Comparison of ENCODE assay signal across 1 cellular context in the genomic region with DNA sequence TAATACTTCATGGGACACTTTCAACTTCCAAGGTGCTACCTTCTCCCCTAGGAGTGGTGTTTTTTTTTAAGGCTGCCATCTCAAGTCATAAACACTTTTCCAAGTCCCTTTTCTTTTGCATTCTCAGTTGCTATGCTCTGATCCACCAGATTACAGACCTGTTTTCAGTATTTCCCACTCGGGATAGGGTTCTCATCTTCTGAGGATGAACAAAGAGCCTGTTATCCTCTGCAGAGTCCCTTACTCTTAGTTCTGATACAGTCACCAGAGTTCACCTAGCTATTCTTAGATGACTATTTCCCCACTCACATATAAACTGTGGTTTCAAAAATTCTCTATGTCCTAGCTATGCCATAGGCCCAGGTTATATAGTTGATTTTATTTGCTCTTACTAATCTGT.
TF ChIP-seq lines count a peak whose summit lies in the region.

No MANE protein-coding gene starts in this region.

TF ChIP-seq in WTC11, 78 proteins besides CTCF, POLR2A, EP300 and RAD21 (continued from another document):
- TF ChIP-seq FOXJ3 (CRISPR knock-in tag; IDR thresholded peaks at IDR 0.05; ENCODE audit: borderline replicate concordance) = no peak
- no peak for TF ChIP-seq ZNF232 (CRISPR knock-in tag; IDR thresholded peaks at IDR 0.05)
- TF ChIP-seq EMX1 (CRISPR knock-in tag; IDR thresholded peaks at IDR 0.05) = no peak
- TF ChIP-seq, protein P1, sequence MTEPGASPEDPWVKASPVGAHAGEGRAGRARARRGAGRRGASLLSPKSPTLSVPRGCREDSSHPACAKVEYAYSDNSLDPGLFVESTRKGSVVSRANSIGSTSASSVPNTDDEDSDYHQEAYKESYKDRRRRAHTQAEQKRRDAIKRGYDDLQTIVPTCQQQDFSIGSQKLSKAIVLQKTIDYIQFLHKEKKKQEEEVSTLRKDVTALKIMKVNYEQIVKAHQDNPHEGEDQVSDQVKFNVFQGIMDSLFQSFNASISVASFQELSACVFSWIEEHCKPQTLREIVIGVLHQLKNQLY (CRISPR knock-in tag; IDR thresholded peaks at IDR 0.05) = no peak
- TF ChIP-seq, protein P2, sequence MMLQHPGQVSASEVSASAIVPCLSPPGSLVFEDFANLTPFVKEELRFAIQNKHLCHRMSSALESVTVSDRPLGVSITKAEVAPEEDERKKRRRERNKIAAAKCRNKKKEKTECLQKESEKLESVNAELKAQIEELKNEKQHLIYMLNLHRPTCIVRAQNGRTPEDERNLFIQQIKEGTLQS (CRISPR knock-in tag; conservative IDR thresholded peaks at IDR 0.05) = no peak
- TF ChIP-seq, protein P3, sequence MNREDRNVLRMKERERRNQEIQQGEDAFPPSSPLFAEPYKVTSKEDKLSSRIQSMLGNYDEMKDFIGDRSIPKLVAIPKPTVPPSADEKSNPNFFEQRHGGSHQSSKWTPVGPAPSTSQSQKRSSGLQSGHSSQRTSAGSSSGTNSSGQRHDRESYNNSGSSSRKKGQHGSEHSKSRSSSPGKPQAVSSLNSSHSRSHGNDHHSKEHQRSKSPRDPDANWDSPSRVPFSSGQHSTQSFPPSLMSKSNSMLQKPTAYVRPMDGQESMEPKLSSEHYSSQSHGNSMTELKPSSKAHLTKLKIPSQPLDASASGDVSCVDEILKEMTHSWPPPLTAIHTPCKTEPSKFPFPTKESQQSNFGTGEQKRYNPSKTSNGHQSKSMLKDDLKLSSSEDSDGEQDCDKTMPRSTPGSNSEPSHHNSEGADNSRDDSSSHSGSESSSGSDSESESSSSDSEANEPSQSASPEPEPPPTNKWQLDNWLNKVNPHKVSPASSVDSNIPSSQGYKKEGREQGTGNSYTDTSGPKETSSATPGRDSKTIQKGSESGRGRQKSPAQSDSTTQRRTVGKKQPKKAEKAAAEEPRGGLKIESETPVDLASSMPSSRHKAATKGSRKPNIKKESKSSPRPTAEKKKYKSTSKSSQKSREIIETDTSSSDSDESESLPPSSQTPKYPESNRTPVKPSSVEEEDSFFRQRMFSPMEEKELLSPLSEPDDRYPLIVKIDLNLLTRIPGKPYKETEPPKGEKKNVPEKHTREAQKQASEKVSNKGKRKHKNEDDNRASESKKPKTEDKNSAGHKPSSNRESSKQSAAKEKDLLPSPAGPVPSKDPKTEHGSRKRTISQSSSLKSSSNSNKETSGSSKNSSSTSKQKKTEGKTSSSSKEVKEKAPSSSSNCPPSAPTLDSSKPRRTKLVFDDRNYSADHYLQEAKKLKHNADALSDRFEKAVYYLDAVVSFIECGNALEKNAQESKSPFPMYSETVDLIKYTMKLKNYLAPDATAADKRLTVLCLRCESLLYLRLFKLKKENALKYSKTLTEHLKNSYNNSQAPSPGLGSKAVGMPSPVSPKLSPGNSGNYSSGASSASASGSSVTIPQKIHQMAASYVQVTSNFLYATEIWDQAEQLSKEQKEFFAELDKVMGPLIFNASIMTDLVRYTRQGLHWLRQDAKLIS (CRISPR knock-in tag; IDR thresholded peaks at IDR 0.05; ENCODE audit: borderline replicate concordance) = no peak
- TF ChIP-seq, protein P4, sequence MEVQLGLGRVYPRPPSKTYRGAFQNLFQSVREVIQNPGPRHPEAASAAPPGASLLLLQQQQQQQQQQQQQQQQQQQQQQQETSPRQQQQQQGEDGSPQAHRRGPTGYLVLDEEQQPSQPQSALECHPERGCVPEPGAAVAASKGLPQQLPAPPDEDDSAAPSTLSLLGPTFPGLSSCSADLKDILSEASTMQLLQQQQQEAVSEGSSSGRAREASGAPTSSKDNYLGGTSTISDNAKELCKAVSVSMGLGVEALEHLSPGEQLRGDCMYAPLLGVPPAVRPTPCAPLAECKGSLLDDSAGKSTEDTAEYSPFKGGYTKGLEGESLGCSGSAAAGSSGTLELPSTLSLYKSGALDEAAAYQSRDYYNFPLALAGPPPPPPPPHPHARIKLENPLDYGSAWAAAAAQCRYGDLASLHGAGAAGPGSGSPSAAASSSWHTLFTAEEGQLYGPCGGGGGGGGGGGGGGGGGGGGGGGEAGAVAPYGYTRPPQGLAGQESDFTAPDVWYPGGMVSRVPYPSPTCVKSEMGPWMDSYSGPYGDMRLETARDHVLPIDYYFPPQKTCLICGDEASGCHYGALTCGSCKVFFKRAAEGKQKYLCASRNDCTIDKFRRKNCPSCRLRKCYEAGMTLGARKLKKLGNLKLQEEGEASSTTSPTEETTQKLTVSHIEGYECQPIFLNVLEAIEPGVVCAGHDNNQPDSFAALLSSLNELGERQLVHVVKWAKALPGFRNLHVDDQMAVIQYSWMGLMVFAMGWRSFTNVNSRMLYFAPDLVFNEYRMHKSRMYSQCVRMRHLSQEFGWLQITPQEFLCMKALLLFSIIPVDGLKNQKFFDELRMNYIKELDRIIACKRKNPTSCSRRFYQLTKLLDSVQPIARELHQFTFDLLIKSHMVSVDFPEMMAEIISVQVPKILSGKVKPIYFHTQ (CRISPR knock-in tag; IDR thresholded peaks at IDR 0.05) = no peak
- no peak for TF ChIP-seq GABPB1 (CRISPR knock-in tag; IDR thresholded peaks at IDR 0.05)
